In the genomic region with DNA sequence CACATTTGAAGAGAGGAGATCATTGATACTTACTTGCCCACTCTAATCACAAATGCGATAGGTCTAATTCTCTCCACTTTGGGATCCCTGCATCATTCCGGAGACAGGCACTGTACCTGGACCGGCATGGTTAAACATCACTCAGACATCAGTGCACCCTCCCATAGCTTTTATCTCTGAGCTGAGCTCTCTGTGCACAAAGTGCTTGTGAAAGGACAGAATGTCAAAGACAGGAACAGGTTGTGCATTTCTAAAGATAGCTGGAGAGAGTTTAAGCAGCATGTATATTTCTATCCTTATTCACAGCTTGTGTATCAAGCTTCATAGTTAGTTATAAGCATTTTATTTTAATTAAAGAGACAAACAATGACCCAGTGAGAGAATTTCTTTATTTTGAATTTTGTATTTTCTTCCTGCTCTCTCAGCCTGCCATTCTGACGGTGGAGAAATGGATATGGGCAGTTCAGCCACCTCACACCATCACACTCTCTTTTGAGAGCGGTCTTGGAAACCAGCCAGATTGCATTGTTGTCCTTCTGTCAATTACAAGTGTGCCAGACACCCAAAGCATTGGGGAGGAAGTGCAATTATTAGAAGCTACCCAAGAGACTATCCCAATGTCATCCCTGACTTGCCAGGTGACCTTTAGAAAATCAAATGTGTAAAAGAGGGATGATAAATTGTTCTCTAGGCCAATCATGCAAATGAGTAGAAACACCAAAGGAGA, we compare ENCODE assay signal across 26 cellular contexts.
DNase-seq lines count a peak whose midpoint lies in the region; ATAC-seq lines count a peak whose summit lies in the region.
"Had no signal": no experiment of that assay in that cellular context is flagged by ENCODE, and none has a peak within 500 bp of the region (broad histone marks: within the 10 kb centered on the region; RNA-seq: fewer than 3 reads in every experiment).

No MANE protein-coding gene starts in this region.

- H3K27me3 ChIP-seq in right cardiac atrium (ENCODE audit: control insufficient read depth, insufficient read depth): no peaks in the 10 kb centered on the region
- H3K27me3 ChIP-seq: BE2C, cardiac muscle cell, Peyer's patch, sigmoid colon, SJCRH30 had no signal

- intact Hi-C loops in right cardiac atrium (cut with DNase I): no loop called here

- H3K9me3 ChIP-seq in right cardiac atrium (ENCODE audit: control insufficient read depth, low read length): no peaks in the 10 kb centered on the region
- H3K9me3 ChIP-seq: BE2C, Peyer's patch, SJCRH30, thoracic aorta had no signal

- peak overlapping the region; percentile 53 for H3K27ac ChIP-seq in right cardiac atrium (ENCODE audit: low read length)
- H3K27ac ChIP-seq: cardiac muscle cell, KMS-11, Peyer's patch, sigmoid colon, SJCRH30, thoracic aorta had no signal

- WGBS in right cardiac atrium: 56% methylated on average over 5 of the region's 5 CpGs

- ATAC-seq in right cardiac atrium: peak; percentile 94 to 95
- no peak for ATAC-seq in HG02759 (IDR thresholded peaks at IDR 0.05; ENCODE audit: unreplicated experiment)
- ATAC-seq: activated naive CD4-positive, alpha-beta T cell treated with anti-CD3 and anti-CD28 coated beads, Interleukin-2, amount 50 U/mL, for 72 hours; activated T-helper 17 cell treated with anti-CD3 and anti-CD28 coated beads, Interleukin-2, amount 50 U/mL, for 72 hours; GM23338; stimulated activated naive CD8-positive, alpha-beta T cell treated with anti-CD3 and anti-CD28 coated beads, Interleukin-15, Interleukin-2, amounts not matched to agents 100 U/mL and 50 U/mL, for 24 hours had no signal

- DNase-seq in NCI-H2171 treated with DMSO at 0.1 percent for 48 hours (lab: John Stamatoyannopoulos, UW) (peak; percentile 0), NCI-H2171 (lab: John Stamatoyannopoulos, UW) (no peak), NCI-H2029 treated with DMSO at 0.1 percent for 48 hours (lab: John Stamatoyannopoulos, UW) (peak; percentile 44), NCI-H748 (lab: John Stamatoyannopoulos, UW; ENCODE audit: unreplicated experiment) (peak; percentile 94), right cardiac atrium (peak in 2 of 3 donors; percentile 16 to 46), MV-4-11 (lab: John Stamatoyannopoulos, UW) (no peak), middle frontal gyrus (ENCODE audit: extremely low spot score, low spot score) (no peak)
- DNase-seq: activated CD4-positive, alpha-beta T cell treated with anti-CD3 and anti-CD28 coated beads, Interleukin-2, amount 50 U/mL, for 48 hours; activated CD8-positive, alpha-beta memory T cell treated with anti-CD3 and anti-CD28 coated beads, Interleukin-2, amount 50 U/mL, for 4 hours; aorta; BE2C; dermis blood vessel endothelial cell; Peyer's patch; posterior cingulate gyrus; sigmoid colon; SJCRH30; stimulated activated naive CD8-positive, alpha-beta T cell treated with anti-CD3 and anti-CD28 coated beads, Interleukin-15, Interleukin-2, amounts not matched to agents 100 U/mL and 50 U/mL, for 24 hours; T-helper 1 cell had no signal

- no peak overlapping the region for H3K4me3 ChIP-seq in right cardiac atrium (ENCODE audit: low read length)
- H3K4me3 ChIP-seq: cardiac muscle cell, GM23338, lung, Peyer's patch, sigmoid colon, SJCRH30, thoracic aorta had no signal

- no peaks in the 10 kb centered on the region for H3K4me1 ChIP-seq in right cardiac atrium (ENCODE audit: control insufficient read depth, insufficient read depth, low read length)
- H3K4me1 ChIP-seq: BE2C, Peyer's patch, sigmoid colon, SJCRH30 had no signal

Comparison
In these comparisons a context has a peak if more than half of its experiments do, and no peak if none do; other contexts are left out.
1. DNase-seq: peak in NCI-H2171 treated with DMSO at 0.1 percent for 48 hours (single experiment), NCI-H2029 treated with DMSO at 0.1 percent for 48 hours (single experiment), NCI-H748 (single experiment) and right cardiac atrium (2 of 3); none in NCI-H2171 (single experiment), MV-4-11 (single experiment) and middle frontal gyrus (single experiment).